Comparison of ENCODE assay signal across 8 cellular contexts in the genomic region with DNA sequence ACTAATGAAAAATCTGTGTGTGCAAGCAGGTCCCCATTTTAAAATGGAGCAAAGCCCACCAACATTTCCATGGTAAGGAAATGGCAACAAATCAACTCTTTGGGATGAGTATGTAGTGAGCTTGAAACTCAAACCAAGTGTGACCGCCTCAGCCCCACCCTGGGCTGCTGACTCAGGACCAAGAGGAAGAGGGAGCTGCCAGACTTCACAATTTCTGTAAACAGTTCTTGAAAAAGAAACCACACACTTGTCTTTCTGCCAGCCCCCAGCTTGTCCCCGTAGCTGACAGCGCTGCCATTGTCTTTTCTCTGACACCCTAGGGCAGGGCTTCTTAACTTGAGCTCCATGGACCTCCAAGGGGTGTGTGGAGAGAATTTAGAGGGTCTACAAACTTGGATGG.
A peak's percentile ranks its signal among the peaks of the same experiment; 100 is the strongest.
DNase-seq lines count a peak whose midpoint lies in the region; ATAC-seq, FAIRE-seq and TF ChIP-seq lines count a peak whose summit lies in the region.

No MANE protein-coding gene starts in this region.

- H3K4me3 ChIP-seq in fibroblast of mammary gland (ENCODE audit: control insufficient read depth, low read depth, low read length), result no peak overlapping the region

- FAIRE-seq in H54 (lab: Jason Lieb, UNC), result no peak

- no peak for TF ChIP-seq POLR2A in H54 (IDR thresholded peaks at IDR 0.05; ENCODE audit: low read depth, low read length)

- TF ChIP-seq CTCF in fibroblast of mammary gland (conservative IDR thresholded peaks at IDR 0.05; ENCODE audit: control insufficient read depth, insufficient read depth, low read depth, low read length), result no peak

- DNase-seq in GDM1 (lab: John Stamatoyannopoulos, UW), result peak; percentile 67
- DNase-seq in activated CD4-positive, alpha-beta T cell treated with anti-CD3 and anti-CD28 coated beads for 4 hours, result peak; percentile 27 to 28
- DNase-seq in fibroblast of mammary gland (ENCODE audit: low read depth), result peak; percentile 86
- DNase-seq in pons (ENCODE audit: low spot score), result peak; percentile 48
- DNase-seq in ecto neural progenitor cell (ENCODE audit: low spot score), result no peak
- DNase-seq in H54 (ENCODE audit: insufficient read length, low spot score), result no peak
- no peak for DNase-seq in COR-L47 (lab: John Stamatoyannopoulos, UW)

- peak; percentile 39 for ATAC-seq in HG02870 (IDR thresholded peaks at IDR 0.05; ENCODE audit: unreplicated experiment)

Comparison
In these comparisons a context has a peak if more than half of its experiments do, and no peak if none do; other contexts are left out.
1. DNase-seq: peak in GDM1 (single experiment), activated CD4-positive, alpha-beta T cell treated with anti-CD3 and anti-CD28 coated beads for 4 hours (2 of 2), fibroblast of mammary gland (single experiment) and pons (single experiment); none in ecto neural progenitor cell (single experiment), H54 (single experiment) and COR-L47 (single experiment).